2 cellular contexts compared by ENCODE assay signal in genomic region chr3:46736006-46736872, GRCh38.
A peak's percentile ranks its signal among the peaks of the same experiment; 100 is the strongest.
TF ChIP-seq lines count a peak whose summit lies in the region.

No MANE protein-coding gene starts in this region.

TF ChIP-seq in GM23338, 12 proteins besides CTCF, POLR2A, EP300 and RAD21:
- TF ChIP-seq NANOG (IDR thresholded peaks at IDR 0.05; ENCODE audit: borderline replicate concordance) (no peak), REST (IDR thresholded peaks at IDR 0.05; ENCODE audit: unreplicated experiment) (no peak), JUNB (IDR thresholded peaks at IDR 0.05; ENCODE audit: unreplicated experiment) (no peak), ZNF114 (CRISPR knock-in tag; IDR thresholded peaks at IDR 0.05) (no peak), CREB1 (CRISPR knock-in tag; IDR thresholded peaks at IDR 0.05; ENCODE audit: low read depth) (no peak)
- TF ChIP-seq, protein P1, sequence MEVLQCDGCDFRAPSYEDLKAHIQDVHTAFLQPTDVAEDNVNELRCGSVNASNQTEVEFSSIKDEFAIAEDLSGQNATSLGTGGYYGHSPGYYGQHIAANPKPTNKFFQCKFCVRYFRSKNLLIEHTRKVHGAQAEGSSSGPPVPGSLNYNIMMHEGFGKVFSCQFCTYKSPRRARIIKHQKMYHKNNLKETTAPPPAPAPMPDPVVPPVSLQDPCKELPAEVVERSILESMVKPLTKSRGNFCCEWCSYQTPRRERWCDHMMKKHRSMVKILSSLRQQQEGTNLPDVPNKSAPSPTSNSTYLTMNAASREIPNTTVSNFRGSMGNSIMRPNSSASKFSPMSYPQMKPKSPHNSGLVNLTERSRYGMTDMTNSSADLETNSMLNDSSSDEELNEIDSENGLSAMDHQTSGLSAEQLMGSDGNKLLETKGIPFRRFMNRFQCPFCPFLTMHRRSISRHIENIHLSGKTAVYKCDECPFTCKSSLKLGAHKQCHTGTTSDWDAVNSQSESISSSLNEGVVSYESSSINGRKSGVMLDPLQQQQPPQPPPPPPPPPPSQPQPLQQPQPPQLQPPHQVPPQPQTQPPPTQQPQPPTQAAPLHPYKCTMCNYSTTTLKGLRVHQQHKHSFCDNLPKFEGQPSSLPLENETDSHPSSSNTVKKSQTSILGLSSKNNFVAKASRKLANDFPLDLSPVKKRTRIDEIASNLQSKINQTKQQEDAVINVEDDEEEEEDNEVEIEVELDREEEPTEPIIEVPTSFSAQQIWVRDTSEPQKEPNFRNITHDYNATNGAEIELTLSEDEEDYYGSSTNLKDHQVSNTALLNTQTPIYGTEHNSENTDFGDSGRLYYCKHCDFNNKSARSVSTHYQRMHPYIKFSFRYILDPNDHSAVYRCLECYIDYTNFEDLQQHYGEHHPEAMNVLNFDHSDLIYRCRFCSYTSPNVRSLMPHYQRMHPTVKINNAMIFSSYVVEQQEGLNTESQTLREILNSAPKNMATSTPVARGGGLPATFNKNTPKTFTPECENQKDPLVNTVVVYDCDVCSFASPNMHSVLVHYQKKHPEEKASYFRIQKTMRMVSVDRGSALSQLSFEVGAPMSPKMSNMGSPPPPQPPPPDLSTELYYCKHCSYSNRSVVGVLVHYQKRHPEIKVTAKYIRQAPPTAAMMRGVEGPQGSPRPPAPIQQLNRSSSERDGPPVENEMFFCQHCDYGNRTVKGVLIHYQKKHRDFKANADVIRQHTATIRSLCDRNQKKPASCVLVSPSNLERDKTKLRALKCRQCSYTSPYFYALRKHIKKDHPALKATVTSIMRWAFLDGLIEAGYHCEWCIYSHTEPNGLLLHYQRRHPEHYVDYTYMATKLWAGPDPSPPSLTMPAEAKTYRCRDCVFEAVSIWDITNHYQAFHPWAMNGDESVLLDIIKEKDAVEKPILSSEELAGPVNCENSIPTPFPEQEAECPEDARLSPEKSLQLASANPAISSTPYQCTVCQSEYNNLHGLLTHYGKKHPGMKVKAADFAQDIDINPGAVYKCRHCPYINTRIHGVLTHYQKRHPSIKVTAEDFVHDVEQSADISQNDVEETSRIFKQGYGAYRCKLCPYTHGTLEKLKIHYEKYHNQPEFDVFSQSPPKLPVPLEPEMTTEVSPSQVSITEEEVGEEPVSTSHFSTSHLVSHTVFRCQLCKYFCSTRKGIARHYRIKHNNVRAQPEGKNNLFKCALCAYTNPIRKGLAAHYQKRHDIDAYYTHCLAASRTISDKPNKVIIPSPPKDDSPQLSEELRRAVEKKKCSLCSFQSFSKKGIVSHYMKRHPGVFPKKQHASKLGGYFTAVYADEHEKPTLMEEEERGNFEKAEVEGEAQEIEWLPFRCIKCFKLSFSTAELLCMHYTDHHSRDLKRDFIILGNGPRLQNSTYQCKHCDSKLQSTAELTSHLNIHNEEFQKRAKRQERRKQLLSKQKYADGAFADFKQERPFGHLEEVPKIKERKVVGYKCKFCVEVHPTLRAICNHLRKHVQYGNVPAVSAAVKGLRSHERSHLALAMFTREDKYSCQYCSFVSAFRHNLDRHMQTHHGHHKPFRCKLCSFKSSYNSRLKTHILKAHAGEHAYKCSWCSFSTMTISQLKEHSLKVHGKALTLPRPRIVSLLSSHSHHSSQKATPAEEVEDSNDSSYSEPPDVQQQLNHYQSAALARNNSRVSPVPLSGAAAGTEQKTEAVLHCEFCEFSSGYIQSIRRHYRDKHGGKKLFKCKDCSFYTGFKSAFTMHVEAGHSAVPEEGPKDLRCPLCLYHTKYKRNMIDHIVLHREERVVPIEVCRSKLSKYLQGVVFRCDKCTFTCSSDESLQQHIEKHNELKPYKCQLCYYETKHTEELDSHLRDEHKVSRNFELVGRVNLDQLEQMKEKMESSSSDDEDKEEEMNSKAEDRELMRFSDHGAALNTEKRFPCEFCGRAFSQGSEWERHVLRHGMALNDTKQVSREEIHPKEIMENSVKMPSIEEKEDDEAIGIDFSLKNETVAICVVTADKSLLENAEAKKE (CRISPR knock-in tag; IDR thresholded peaks at IDR 0.05): no peak

TF ChIP-seq in K562, 482 proteins besides CTCF, POLR2A, EP300 and RAD21:
- TF ChIP-seq IRF2 (CRISPR knock-in tag; IDR thresholded peaks at IDR 0.05) (0 out of 2 replicates have a peak, but pooled peaks have one; percentile 42), NCOA6 (IDR thresholded peaks at IDR 0.05) (no peak)
